ENCODE assay signal across 10 cellular contexts in genomic region chr22:17672417-17672991, GRCh38. TPM values are rescaled to one million over a fixed set of nuclear protein-coding genes. Genes with fewer than 3 reads are reported as not detected.
DNase-seq lines count a peak whose midpoint lies in the region; ATAC-seq, FAIRE-seq and TF ChIP-seq lines count a peak whose summit lies in the region.
"Had no signal": no experiment of that assay in that cellular context is flagged by ENCODE, and none has a peak within 500 bp of the region (broad histone marks: within the 10 kb centered on the region; RNA-seq: fewer than 3 reads in every experiment).

No MANE protein-coding gene starts in this region.

- no peak overlapping the region for H3K14ac ChIP-seq in H9 (ENCODE audit: insufficient read depth, low read length)

- H2BK20ac ChIP-seq in H9 (ENCODE audit: low read depth, low read length, poor library complexity, severe bottlenecking), result no peak overlapping the region

- ATAC-seq in HG03175 (IDR thresholded peaks at IDR 0.05; ENCODE audit: unreplicated experiment), result no peak

- H3K4me3 ChIP-seq in OCI-LY7 (ENCODE audit: low read depth, low read length, poor library complexity, severe bottlenecking), result no peak overlapping the region
- H3K4me3 ChIP-seq in endocrine pancreas (ENCODE audit: control insufficient read depth, insufficient read depth, low read length), result peak overlapping the region; percentile 40
- H3K4me3 ChIP-seq: sigmoid colon, testis had no signal

- H3K4me2 ChIP-seq in OCI-LY7 (ENCODE audit: low read length) (no peak overlapping the region), H9 (ENCODE audit: insufficient read depth, insufficient read length, low read length) (no peak overlapping the region)

- no peak overlapping the region for H3K27ac ChIP-seq in OCI-LY7 (ENCODE audit: low read depth, low read length, poor library complexity, severe bottlenecking)
- H3K27ac ChIP-seq in H9 (ENCODE audit: insufficient read length, low read depth, low read length), result no peak overlapping the region
- H3K27ac ChIP-seq: testis had no signal

- no peaks in the 10 kb centered on the region for H3K9me2 ChIP-seq in OCI-LY7 (ENCODE audit: insufficient read depth, low read length)

- no peak overlapping the region for H2BK5ac ChIP-seq in H9 (ENCODE audit: insufficient read length, low read length)

- H3K4ac ChIP-seq in H9 (ENCODE audit: low read depth, low read length), result no peak overlapping the region

- no peak overlapping the region for H3K9ac ChIP-seq in endocrine pancreas (ENCODE audit: control insufficient read depth, insufficient read depth, low read length)
- no peak overlapping the region for H3K9ac ChIP-seq in H9 (ENCODE audit: extremely low read depth, insufficient read length, low read length)

- H3K36me3 ChIP-seq in OCI-LY7 (ENCODE audit: insufficient read depth, low read length) (peaks cover 33% of the 10 kb centered on the region), endocrine pancreas (ENCODE audit: control insufficient read depth, insufficient read depth, low read length) (no peaks in the 10 kb centered on the region)
- H3K36me3 ChIP-seq: sigmoid colon had no signal

- POLR2A ChIA-PET in OCI-LY7 (lab: Charles Lee), result interaction anchor here (0.5 to 1.2 kb wide), 2 partner anchors 19 to 20 kb away, joined by 3 to 7 read pairs; no protein-coding TSS in a partner anchor

- DNase-seq in D721Med (ENCODE audit: insufficient read length, low spot score), result no peak
- DNase-seq in OCI-LY7 (ENCODE audit: low spot score), result no peak
- peak; percentile 67 for DNase-seq in renal cortical epithelial cell (ENCODE audit: low read depth)
- no peak for DNase-seq in H9
- DNase-seq in NCI-H187 (lab: John Stamatoyannopoulos, UW), result no peak
- DNase-seq: sigmoid colon, T-helper 1 cell, testis had no signal

- H2BK15ac ChIP-seq in H9 (ENCODE audit: low read depth, low read length), result no peak overlapping the region

- H3K23ac ChIP-seq in H9 (ENCODE audit: insufficient read length, low read depth, low read length), result no peak overlapping the region

- FAIRE-seq in D721Med (lab: Jason Lieb, UNC), result peak; percentile 75

- H3K27me3 Mint-ChIP-seq in H9 (ENCODE audit: low read depth), result no peaks in the 10 kb centered on the region; the same call in 1 of the 2 replicates

- H3K9me3 ChIP-seq in OCI-LY7 (ENCODE audit: low read length) (no peaks in the 10 kb centered on the region), endocrine pancreas (ENCODE audit: control insufficient read depth, low read length) (no peaks in the 10 kb centered on the region), H9 (ENCODE audit: control insufficient read depth, low read depth, low read length) (no peaks in the 10 kb centered on the region)
- H3K9me3 ChIP-seq: sigmoid colon, testis had no signal

- H3K4me1 Mint-ChIP-seq in H9, result no peaks in the 10 kb centered on the region

- no peak overlapping the region for H3K27ac Mint-ChIP-seq in H9

- no peak overlapping the region for H4K5ac ChIP-seq in H9 (ENCODE audit: insufficient read length, low read depth, low read length)

- H3T11ph ChIP-seq in H9 (ENCODE audit: low read length), result no peak overlapping the region

- no peak overlapping the region for H2AFZ ChIP-seq in OCI-LY7 (ENCODE audit: low read length)
- H2AFZ ChIP-seq in H9 (ENCODE audit: low read length), result no peak overlapping the region

- H2BK12ac ChIP-seq in H9 (ENCODE audit: insufficient read length, low read depth, low read length), result no peak overlapping the region

- H3K79me2 ChIP-seq in OCI-LY7 (ENCODE audit: insufficient read depth, low read depth, low read length), result peaks cover 4% of the 10 kb centered on the region; the same call in 1 of the 2 replicates
- no peaks in the 10 kb centered on the region for H3K79me2 ChIP-seq in H9 (ENCODE audit: insufficient read depth, low read length)

- H2AK5ac ChIP-seq in H9 (ENCODE audit: insufficient read length, low read length), result no peak overlapping the region

- no peak overlapping the region for H3K4me3 Mint-ChIP-seq in H9

- TSS peak; percentile 24 for BruUV-seq in OCI-LY7 (replicated peaks; lab: Mats Ljungman, UMichigan)

- no peak overlapping the region for H4K8ac ChIP-seq in H9 (replicated peaks; ENCODE audit: insufficient read length, low read depth, low read length)

- no peaks in the 10 kb centered on the region for H3K27me3 ChIP-seq in endocrine pancreas (ENCODE audit: control insufficient read depth, insufficient read depth, low read length)
- no peaks in the 10 kb centered on the region for H3K27me3 ChIP-seq in H9 (ENCODE audit: insufficient read depth, low read length)
- H3K27me3 ChIP-seq: sigmoid colon, testis had no signal

- H4K20me1 ChIP-seq in OCI-LY7 (ENCODE audit: insufficient read depth, low read length) (no peaks in the 10 kb centered on the region), H9 (ENCODE audit: control insufficient read depth, insufficient read depth, insufficient read length) (no peaks in the 10 kb centered on the region)

- H3K56ac ChIP-seq in H9 (ENCODE audit: insufficient read length, low read depth, low read length), result no peak overlapping the region

- H3K18ac ChIP-seq in H9 (ENCODE audit: insufficient read length, low read depth, low read length), result no peak overlapping the region

- H3K79me1 ChIP-seq in H9 (ENCODE audit: insufficient read depth, low read depth, low read length, poor library complexity, severe bottlenecking), result no peaks in the 10 kb centered on the region

- CTCF ChIA-PET in OCI-LY7 (lab: Charles Lee; ENCODE audit: unreplicated experiment), result no interaction called here

- no peak overlapping the region for H4K91ac ChIP-seq in H9 (ENCODE audit: insufficient read length, low read depth, low read length)

- H3K23me2 ChIP-seq in H9 (ENCODE audit: insufficient read length, low read depth, low read length, poor library complexity, severe bottlenecking), result no peaks in the 10 kb centered on the region

- TF ChIP-seq CTCF in D721Med (IDR thresholded peaks at IDR 0.05; ENCODE audit: insufficient read depth, missing control alignments) (no peak), OCI-LY7 (conservative IDR thresholded peaks at IDR 0.05; ENCODE audit: low read length) (no peak), H9 (conservative IDR thresholded peaks at IDR 0.05) (no peak)

- intact Hi-C loops in OCI-LY7 (cut with micrococcal nuclease; ENCODE audit: unreplicated experiment), result no loop called here

- H3K36me3 Mint-ChIP-seq in H9 (ENCODE audit: insufficient read depth in 1 of 3, low read depth in 3 of 3), result peaks cover 0 to 11% (median 8%) of the 10 kb centered on the region in 3 experiments; a peak in 4 of 7 replicates

- H3K9me3 Mint-ChIP-seq in H9, result no peaks in the 10 kb centered on the region

- H3K4me1 ChIP-seq in OCI-LY7 (ENCODE audit: insufficient read depth, low read length, poor library complexity, severe bottlenecking), result no peaks in the 10 kb centered on the region
- peaks cover 19% of the 10 kb centered on the region for H3K4me1 ChIP-seq in endocrine pancreas (ENCODE audit: control insufficient read depth, insufficient read depth, low read length)
- no peaks in the 10 kb centered on the region for H3K4me1 ChIP-seq in H9 (ENCODE audit: insufficient read depth, low read length)
- H3K4me1 ChIP-seq: testis had no signal

- no peak overlapping the region for H2BK120ac ChIP-seq in H9 (ENCODE audit: low read depth, low read length, poor library complexity, severe bottlenecking)

- no CpG with 5 or more reads among the region's 2 CpGs for WGBS in H9 (ENCODE audit: extremely low coverage, insufficient read length, low lambda C conversion rate)

RNA-seq across cellular contexts. Expression of gene BCL2L13, which starts 33.9 kb away (rescaled TPM):
- 21.7 and 25.2 TPM in 2 replicates for total RNA-seq in OCI-LY7 (2014; rRNA removed; shearing (Covaris generic))
- total RNA-seq in OCI-LY7 (2022), result 38.3 and 41.3 TPM in 2 replicates
- 86.1 and 90.3 TPM in 2 replicates for total RNA-seq in renal cortical epithelial cell
- 26.0 and 29.2 TPM in 2 replicates for total RNA-seq in H9 (2021)

RNA-seq across cellular contexts. Expression of gene ATP6V1E1, which starts 44.0 kb away (rescaled TPM):
- total RNA-seq in OCI-LY7 (2014; rRNA removed; shearing (Covaris generic)), result 82.2 and 86.5 TPM in 2 replicates
- total RNA-seq in OCI-LY7 (2022) (100 and 108 TPM in 2 replicates), renal cortical epithelial cell (219 and 241 TPM in 2 replicates), H9 (2021) (89.2 and 90.0 TPM in 2 replicates)
